In the genomic region with DNA sequence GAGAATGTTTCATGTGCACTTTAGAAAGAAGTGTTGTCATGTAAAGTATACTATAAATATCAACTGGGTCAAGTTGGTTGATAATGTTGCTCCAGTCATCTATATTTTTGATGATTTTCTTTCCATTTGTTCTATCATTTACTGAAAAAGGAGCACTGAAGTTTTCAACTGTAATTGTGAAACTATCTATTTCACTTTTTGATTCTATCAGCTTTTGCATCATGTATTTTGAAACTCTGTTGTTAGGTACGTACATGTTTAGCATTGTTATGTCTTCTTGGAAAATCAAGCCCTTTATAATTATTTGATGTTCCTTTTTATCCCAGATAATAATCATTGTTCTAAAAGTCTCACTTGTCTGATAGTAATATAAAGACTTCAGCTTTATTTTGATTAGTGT, we compare ENCODE assay signal across 26 cellular contexts.
"Had no signal": no experiment of that assay in that cellular context is flagged by ENCODE, and none has a peak within 500 bp of the region (broad histone marks: within the 10 kb centered on the region; RNA-seq: fewer than 3 reads in every experiment).

No MANE protein-coding gene starts in this region.

- H3K4me3 Mint-ChIP-seq: immature natural killer cell; mesothelial cell of epicardium; naive B cell; nephron; neural crest cell; stimulated activated naive B cell treated with anti-CD40 and anti-IgM and Interleukin-4, amounts not matched to agents 10 μg/mL and 1 μg/mL and 100 μg/mL, for 72 hours had no signal

- H3K4me1 Mint-ChIP-seq: immature natural killer cell, mesothelial cell of epicardium, naive B cell, nephron had no signal

- H3K36me3 Mint-ChIP-seq: mesothelial cell of epicardium had no signal

- H3K27ac Mint-ChIP-seq: mesothelial cell of epicardium; naive B cell; nephron; stimulated activated naive B cell treated with anti-CD40 and anti-IgM and Interleukin-4, amounts not matched to agents 10 μg/mL and 1 μg/mL and 100 μg/mL, for 72 hours had no signal

- DNase-seq: hypothalamus; immature natural killer cell; kidney; left colon; left lung; mesendoderm; naive B cell; nucleus accumbens; pancreas; posterior cingulate gyrus; retina; right cardiac atrium; spleen; stimulated activated CD4-positive, alpha-beta T cell treated with anti-CD3 and anti-CD28 coated beads, Interleukin-4, amount 100 ng/mL, for 4 hours; stimulated activated CD8-positive, alpha-beta memory T cell treated with anti-CD3 and anti-CD28 coated beads, Interleukin-4, amount 100 ng/mL, for 48 hours; stimulated activated naive B cell treated with anti-CD40 and anti-IgM and Interleukin-4, amounts not matched to agents 10 μg/mL and 1 μg/mL and 100 μg/mL, for 72 hours; stimulated activated naive CD8-positive, alpha-beta T cell treated with anti-CD3 and anti-CD28 coated beads, Interleukin-15, Interleukin-2, amounts not matched to agents 100 U/mL and 50 U/mL, for 24 hours; stomach; testis; thyroid gland; transverse colon; upper lobe of left lung had no signal

- ATAC-seq: left colon; left lung; pancreas; right cardiac atrium; sciatic nerve; stimulated activated naive B cell treated with anti-CD40 and anti-IgM and Interleukin-4, amounts not matched to agents 10 μg/mL and 1 μg/mL and 100 μg/mL, for 72 hours; stimulated activated naive CD8-positive, alpha-beta T cell treated with anti-CD3 and anti-CD28 coated beads, Interleukin-15, Interleukin-2, amounts not matched to agents 100 U/mL and 50 U/mL, for 24 hours had no signal

- FAIRE-seq: kidney, pancreas had no signal
